Comparison of ENCODE assay signal across 10 cellular contexts in genomic region chr18:48935433-48935774, GRCh38. TPM values are rescaled to one million over a fixed set of nuclear protein-coding genes. Genes with fewer than 3 reads are reported as not detected.
DNase-seq lines count a peak whose midpoint lies in the region; ATAC-seq and TF ChIP-seq lines count a peak whose summit lies in the region.
"Had no signal": no experiment of that assay in that cellular context is flagged by ENCODE, and none has a peak within 500 bp of the region (broad histone marks: within the 10 kb centered on the region; RNA-seq: fewer than 3 reads in every experiment).

No MANE protein-coding gene starts in this region.

- peak overlapping the region; percentile 83 for H3K27ac Mint-ChIP-seq in activated naive CD4-positive, alpha-beta T cell treated with anti-CD3 and anti-CD28 coated beads, Interleukin-2, amount 10 ng/mL, durations not matched to agents 7 days and 5 days

- H3K9me3 ChIP-seq in ascending aorta: no peaks in the 10 kb centered on the region
- H3K9me3 ChIP-seq in mesodermal cell (ENCODE audit: control insufficient read depth, low read length): no peaks in the 10 kb centered on the region
- no peaks in the 10 kb centered on the region for H3K9me3 ChIP-seq in transverse colon

- 88 to 92% methylated on average over 7 to 9 of the region's 9 CpGs for WGBS in mesodermal cell (ENCODE audit: insufficient coverage in 2 of 2), 2 experiments
- 54 to 83% methylated on average over 1 to 9 of the region's 9 CpGs for WGBS in transverse colon (ENCODE audit: low coverage in 1 of 2), 2 donors

- no peak for DNase-seq in activated naive CD4-positive, alpha-beta T cell treated with anti-CD3 and anti-CD28 coated beads, Interleukin-2, amount 10 ng/mL, durations not matched to agents 7 days and 5 days
- DNase-seq in activated naive CD4-positive, alpha-beta T cell treated with Interleukin-2 at 50 U/mL for 16 hours: no peak
- DNase-seq in ascending aorta (ENCODE audit: low spot score in 2 of 2) (no peak), transverse colon (no peak), SHP77 treated with DMSO at 0.1 percent for 48 hours (lab: John Stamatoyannopoulos, UW) (no peak), glomerular visceral epithelial cell (ENCODE audit: extremely low spot score) (no peak)
- DNase-seq: erythroblast, NCI-H2029 treated with DMSO at 0.1 percent for 48 hours had no signal

- no peaks in the 10 kb centered on the region for H3K27me3 Mint-ChIP-seq in activated naive CD4-positive, alpha-beta T cell treated with anti-CD3 and anti-CD28 coated beads, Interleukin-2, amount 10 ng/mL, durations not matched to agents 7 days and 5 days

- in situ Hi-C loops in transverse colon (cut with MboI; ENCODE audit: low pct_ligation_motif_present in 1 of 4, low pct_unique_long_range_greater_than_20kb in 1 of 4, low sequenced_read_pairs in 3 of 4): no loop called here

- H3K27ac ChIP-seq in ascending aorta (peak overlapping the region; percentile 97 to 99), mesodermal cell (ENCODE audit: low read depth, low read length, severe bottlenecking) (peak overlapping the region; percentile 0), transverse colon (peak overlapping the region; percentile 88 to 98 (median 92))

- intact Hi-C loops in ascending aorta (cut with DNase I) (loop anchor here (2.0 kb wide), 1 partner anchor 63 kb away; no protein-coding TSS in a partner anchor), transverse colon (cut with DNase I; ENCODE audit: low total_unique reads) (no loop called here)

- H3K9me3 Mint-ChIP-seq in activated naive CD4-positive, alpha-beta T cell treated with anti-CD3 and anti-CD28 coated beads, Interleukin-2, amount 10 ng/mL, durations not matched to agents 7 days and 5 days: no peaks in the 10 kb centered on the region

- TF ChIP-seq POLR2A in transverse colon (IDR thresholded peaks at IDR 0.05): no peak

- peak overlapping the region; percentile 65 for H3K4me3 Mint-ChIP-seq in activated naive CD4-positive, alpha-beta T cell treated with anti-CD3 and anti-CD28 coated beads, Interleukin-2, amount 10 ng/mL, durations not matched to agents 7 days and 5 days

- ATAC-seq in HG02973 (IDR thresholded peaks at IDR 0.05; ENCODE audit: unreplicated experiment): no peak

- no peak for TF ChIP-seq EP300 in transverse colon (IDR thresholded peaks at IDR 0.05; ENCODE audit: low read depth)

- H3K4me1 ChIP-seq in ascending aorta (peaks cover 65 to 93% of the 10 kb centered on the region in 2 donors), mesodermal cell (ENCODE audit: control insufficient read depth, insufficient read depth, low read length, poor library complexity, severe bottlenecking) (peaks cover 95% of the 10 kb centered on the region), transverse colon (peaks cover 87 to 99% (median 94%) of the 10 kb centered on the region in 4 donors)

- TF ChIP-seq CTCF in ascending aorta (IDR thresholded peaks at IDR 0.05) (no peak), transverse colon (IDR thresholded peaks at IDR 0.05) (no peak)

- H3K4me3 ChIP-seq in ascending aorta (peak overlapping the region; percentile 32 to 47), mesodermal cell (ENCODE audit: extremely low read depth, insufficient read depth, low read length, poor library complexity, severe bottlenecking) (no peak overlapping the region), transverse colon (no peak overlapping the region)

- H3K27me3 ChIP-seq in ascending aorta (no peaks in the 10 kb centered on the region), transverse colon (no peaks in the 10 kb centered on the region)

- CTCF ChIA-PET in activated naive CD4-positive, alpha-beta T cell treated with anti-CD3 and anti-CD28 coated beads, Interleukin-2, amount 10 ng/mL, durations not matched to agents 7 days and 5 days (lab: Charles Lee): no interaction called here

- peaks cover 71% of the 10 kb centered on the region for H3K36me3 Mint-ChIP-seq in activated naive CD4-positive, alpha-beta T cell treated with anti-CD3 and anti-CD28 coated beads, Interleukin-2, amount 10 ng/mL, durations not matched to agents 7 days and 5 days

- H3K4me1 Mint-ChIP-seq in activated naive CD4-positive, alpha-beta T cell treated with anti-CD3 and anti-CD28 coated beads, Interleukin-2, amount 10 ng/mL, durations not matched to agents 7 days and 5 days: peaks cover 98% of the 10 kb centered on the region

- H3K36me3 ChIP-seq in ascending aorta (peaks cover 0 to 7% of the 10 kb centered on the region in 2 donors), mesodermal cell (ENCODE audit: control insufficient read depth, insufficient read depth, low read length) (peaks cover 99% of the 10 kb centered on the region), transverse colon (no peaks in the 10 kb centered on the region)

RNA-seq across cellular contexts. Expression of gene SMAD7, which starts 15.4 kb away (rescaled TPM):
- total RNA-seq in ascending aorta (76.5 TPM), transverse colon (100 to 1,000 TPM in 1 of 4 donors, 10 to 100 TPM in 3; 76.0 to 199 (median 77.1) TPM)
- polyA plus RNA-seq in mesodermal cell (2013, experiment 1 of 2): 45.1 TPM
- polyA plus RNA-seq in mesodermal cell (2013, experiment 2 of 2): 42.8 TPM

Comparison
In these comparisons a context has a peak if more than half of its experiments do, and no peak if none do; other contexts are left out.
1. H3K27ac ChIP-seq: peak in every context shown above with its lines; median percentile 98 in ascending aorta; 92 in transverse colon; 0 in mesodermal cell.
2. H3K4me3 ChIP-seq: peak in ascending aorta (2 of 2); none in mesodermal cell (single experiment) and transverse colon (0 of 4).